ENCODE assay signal across 8 cellular contexts in the genomic region with DNA sequence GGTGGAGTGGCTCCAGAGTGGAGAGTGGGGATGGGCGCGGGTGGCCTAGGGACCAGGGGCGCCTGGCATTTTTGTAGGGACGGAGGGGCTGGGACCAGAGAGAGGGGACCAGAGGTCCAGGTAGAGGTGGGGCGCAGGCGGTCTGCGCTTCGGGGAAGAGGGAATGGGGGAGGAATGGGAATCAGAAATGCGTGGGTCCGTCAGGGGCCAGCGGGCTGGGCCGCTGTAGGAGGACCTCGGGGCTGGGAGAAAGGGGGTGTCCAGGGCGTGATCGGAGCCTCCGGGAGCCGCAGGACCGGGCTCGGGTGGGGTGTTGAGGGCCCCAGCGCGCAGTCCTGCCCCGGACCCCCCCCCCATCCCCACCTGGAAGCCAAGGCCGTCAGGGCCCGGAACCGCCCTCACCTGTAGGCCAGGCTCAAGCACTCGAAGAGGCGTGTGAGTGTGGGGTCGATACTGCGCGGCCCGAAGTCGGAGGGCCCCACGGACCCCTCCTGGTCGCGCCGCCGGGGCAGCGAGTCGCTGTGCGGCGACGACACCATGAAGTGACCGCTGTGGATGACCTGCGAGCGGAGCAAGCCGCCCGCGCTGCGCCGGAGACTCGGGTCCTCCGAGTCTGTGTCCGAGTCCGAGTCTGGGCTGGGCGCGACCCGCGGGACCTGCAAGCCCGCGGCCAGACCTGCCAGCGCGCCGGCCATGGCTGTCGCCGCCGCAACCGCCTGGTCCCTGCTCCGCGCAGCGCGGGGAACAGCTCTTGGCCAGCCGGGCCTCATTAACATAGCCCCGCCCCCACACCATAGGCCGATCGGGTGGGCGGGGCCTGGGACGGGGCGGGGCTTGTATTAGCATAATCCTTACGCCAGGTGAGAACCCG. TPM values are rescaled to one million over a fixed set of nuclear protein-coding genes. Genes with fewer than 3 reads are reported as not detected.
A peak's percentile ranks its signal among the peaks of the same experiment; 100 is the strongest.
DNase-seq lines count a peak whose midpoint lies in the region; FAIRE-seq and TF ChIP-seq lines count a peak whose summit lies in the region.

A gene with protein sequence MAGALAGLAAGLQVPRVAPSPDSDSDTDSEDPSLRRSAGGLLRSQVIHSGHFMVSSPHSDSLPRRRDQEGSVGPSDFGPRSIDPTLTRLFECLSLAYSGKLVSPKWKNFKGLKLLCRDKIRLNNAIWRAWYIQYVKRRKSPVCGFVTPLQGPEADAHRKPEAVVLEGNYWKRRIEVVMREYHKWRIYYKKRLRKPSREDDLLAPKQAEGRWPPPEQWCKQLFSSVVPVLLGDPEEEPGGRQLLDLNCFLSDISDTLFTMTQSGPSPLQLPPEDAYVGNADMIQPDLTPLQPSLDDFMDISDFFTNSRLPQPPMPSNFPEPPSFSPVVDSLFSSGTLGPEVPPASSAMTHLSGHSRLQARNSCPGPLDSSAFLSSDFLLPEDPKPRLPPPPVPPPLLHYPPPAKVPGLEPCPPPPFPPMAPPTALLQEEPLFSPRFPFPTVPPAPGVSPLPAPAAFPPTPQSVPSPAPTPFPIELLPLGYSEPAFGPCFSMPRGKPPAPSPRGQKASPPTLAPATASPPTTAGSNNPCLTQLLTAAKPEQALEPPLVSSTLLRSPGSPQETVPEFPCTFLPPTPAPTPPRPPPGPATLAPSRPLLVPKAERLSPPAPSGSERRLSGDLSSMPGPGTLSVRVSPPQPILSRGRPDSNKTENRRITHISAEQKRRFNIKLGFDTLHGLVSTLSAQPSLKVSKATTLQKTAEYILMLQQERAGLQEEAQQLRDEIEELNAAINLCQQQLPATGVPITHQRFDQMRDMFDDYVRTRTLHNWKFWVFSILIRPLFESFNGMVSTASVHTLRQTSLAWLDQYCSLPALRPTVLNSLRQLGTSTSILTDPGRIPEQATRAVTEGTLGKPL (minus strand): TSS at position 725 of the 871 bp plus-strand sequence. CDS start 30 bp downstream, at position 695.

- H3K4me1 Mint-ChIP-seq in endodermal cell: no peaks in the 10 kb centered on the region

- peaks cover 1% of the 10 kb centered on the region for H3K36me3 Mint-ChIP-seq in endodermal cell (ENCODE audit: low read depth)

- no peak within 1 kb of the TSS for H3K27ac ChIP-seq in endodermal cell (ENCODE audit: low read depth, low read length)

- TF ChIP-seq POLR2A in GM12892 (IDR thresholded peaks at IDR 0.05; ENCODE audit: low read depth, low read length): no peak

- H3K27ac Mint-ChIP-seq in endodermal cell: peak within 1 kb of the TSS; percentile 52

- no peak for FAIRE-seq in GM12892 (lab: Jason Lieb, UNC)

- no peaks in the 10 kb centered on the region for H3K9me3 Mint-ChIP-seq in endodermal cell

- peaks cover 45% of the 10 kb centered on the region for H3K27me3 ChIP-seq in endodermal cell (ENCODE audit: control insufficient read depth, insufficient read depth, low read length, poor library complexity, severe bottlenecking)

- no peak within 1 kb of the TSS for H3K9ac ChIP-seq in endodermal cell (ENCODE audit: extremely low read depth, low read length, poor library complexity, severe bottlenecking)

- peaks cover 4% of the 10 kb centered on the region for H3K4me1 ChIP-seq in endodermal cell (ENCODE audit: control insufficient read depth, insufficient read depth, low read length)

- TF ChIP-seq CTCF in endodermal cell (conservative IDR thresholded peaks at IDR 0.05): no peak

- WGBS in endodermal cell (ENCODE audit: insufficient coverage in 1 of 2, insufficient read length in 1 of 2), 2 experiments: 1% methylated on average over 26 to 72 of the region's 80 CpGs

- H3K4me3 Mint-ChIP-seq in endodermal cell: peak within 1 kb of the TSS; percentile 67

- DNase-seq in GM12892 (ENCODE audit: insufficient read length) (peak; percentile 67), NCI-H2196 treated with DMSO at 0.1 percent for 48 hours (lab: John Stamatoyannopoulos, UW; ENCODE audit: unreplicated experiment) (peak; percentile 77), endodermal cell (peak; percentile 98), mesenteric fat pad (ENCODE audit: low spot score) (peak; percentile 92), NK-92 (lab: John Stamatoyannopoulos, UW; ENCODE audit: unreplicated experiment) (no peak)
- peak; percentile 83 for DNase-seq in activated CD8-positive, alpha-beta memory T cell treated with anti-CD3 and anti-CD28 coated beads, Interleukin-2, amount 50 U/mL, for 48 hours
- peak; percentile 16 for DNase-seq in stimulated activated CD8-positive, alpha-beta memory T cell treated with anti-CD3 and anti-CD28 coated beads, Interleukin-12 subunit alpha, Interleukin-12 subunit beta, amount 100 ng/mL, for 4 hours (ENCODE audit: low read depth)
- no peak for DNase-seq in NK-92 treated with Interleukin-12 subunit alpha and Interleukin-12 subunit beta, amount 100 ng/mL, for 24 hours (lab: John Stamatoyannopoulos, UW)

- no peaks in the 10 kb centered on the region for H3K9me3 ChIP-seq in endodermal cell (ENCODE audit: control insufficient read depth, low read length)

- H3K27me3 Mint-ChIP-seq in endodermal cell (ENCODE audit: insufficient read depth): peaks cover 60% of the 10 kb centered on the region

- no peaks in the 10 kb centered on the region for H3K36me3 ChIP-seq in endodermal cell (ENCODE audit: control insufficient read depth, insufficient read depth, low read length)

- H3K4me3 ChIP-seq in endodermal cell (ENCODE audit: low read length): peak within 1 kb of the TSS; percentile 75

RNA-seq across cellular contexts. Expression of the gene that starts here (rescaled TPM):
- not detected for polyA plus RNA-seq in GM12892 (2012; ENCODE audit: missing spikeins)
- total RNA-seq in endodermal cell (10 to 100 TPM; 39.7 to 58.0 TPM), mesenteric fat pad (91.5 TPM)
- 5.2 TPM for polyA plus RNA-seq in endodermal cell (2013, experiment 1 of 2)
- 2.8 TPM for polyA plus RNA-seq in endodermal cell (2013, experiment 2 of 2)

Comparison
In these comparisons a context has a peak if more than half of its experiments do, and no peak if none do; other contexts are left out.
1. DNase-seq: peak in GM12892 (single experiment), NCI-H2196 treated with DMSO at 0.1 percent for 48 hours (single experiment), activated CD8-positive, alpha-beta memory T cell treated with anti-CD3 and anti-CD28 coated beads, Interleukin-2, amount 50 U/mL, for 48 hours (single experiment), endodermal cell (single experiment), mesenteric fat pad (single experiment) and stimulated activated CD8-positive, alpha-beta memory T cell treated with anti-CD3 and anti-CD28 coated beads, Interleukin-12 subunit alpha, Interleukin-12 subunit beta, amount 100 ng/mL, for 4 hours (single experiment); none in NK-92 treated with Interleukin-12 subunit alpha and Interleukin-12 subunit beta, amount 100 ng/mL, for 24 hours (single experiment) and NK-92 (single experiment).